ENCODE assay signal across 17 cellular contexts in genomic region chr19:4414800-4415251, GRCh38. TPM values are rescaled to one million over a fixed set of nuclear protein-coding genes. Genes with fewer than 3 reads are reported as not detected.
A peak's percentile ranks its signal among the peaks of the same experiment; 100 is the strongest.
DNase-seq lines count a peak whose midpoint lies in the region; ATAC-seq and TF ChIP-seq lines count a peak whose summit lies in the region.
"Had no signal": no experiment of that assay in that cellular context is flagged by ENCODE, and none has a peak within 500 bp of the region (broad histone marks: within the 10 kb centered on the region; RNA-seq: fewer than 3 reads in every experiment).

No MANE protein-coding gene starts in this region.

- peaks cover 41% of the 10 kb centered on the region for H3K4me1 ChIP-seq in GM23338 (ENCODE audit: insufficient read depth)
- peaks cover 23% of the 10 kb centered on the region; the same call in 1 of the 2 replicates for H3K4me1 ChIP-seq in iPS-20b (ENCODE audit: insufficient read depth, low read length)
- peaks cover 17% of the 10 kb centered on the region for H3K4me1 ChIP-seq in skeletal muscle satellite cell (ENCODE audit: control insufficient read depth, insufficient read depth, low read length)
- H3K4me1 ChIP-seq in tibial artery, result no peaks in the 10 kb centered on the region

- no peak for DNase-seq in GM23338 (ENCODE audit: low spot score)
- DNase-seq in astrocyte of the hippocampus (ENCODE audit: low read depth, low spot score), result peak; percentile 39
- DNase-seq in RKO (ENCODE audit: low spot score), result no peak
- DNase-seq in activated CD4-positive, alpha-beta T cell treated with anti-CD3 and anti-CD28 coated beads, Interleukin-2, amount 10 ng/mL, durations not matched to agents 24 days and 14 days, result no peak
- DNase-seq in tibial artery, result no peak
- DNase-seq: activated CD4-positive, alpha-beta memory T cell treated with anti-CD3 and anti-CD28 coated beads, Interleukin-2, amount 10 ng/mL, durations not matched to agents 7 days and 5 days; activated effector memory CD4-positive, alpha-beta T cell treated with anti-CD3 and anti-CD28 coated beads, Interleukin-2, amount 50 U/mL, for 16 hours; NCI-H2029; nucleus accumbens; stimulated activated CD4-positive, alpha-beta T cell treated with anti-CD3 and anti-CD28 coated beads, Interleukin-2, amount 100 ng/mL, for 24 hours; T-helper 2 cell had no signal

- peaks cover 44% of the 10 kb centered on the region for H3K4me1 Mint-ChIP-seq in GM23338
- peaks cover 3% of the 10 kb centered on the region for H3K4me1 Mint-ChIP-seq in activated CD4-positive, alpha-beta T cell treated with anti-CD3 and anti-CD28 coated beads, Interleukin-2, amount 10 ng/mL, durations not matched to agents 24 days and 14 days
- H3K4me1 Mint-ChIP-seq: activated CD4-positive, alpha-beta memory T cell treated with anti-CD3 and anti-CD28 coated beads, Interleukin-2, amount 10 ng/mL, durations not matched to agents 7 days and 5 days; stimulated activated effector memory CD8-positive, alpha-beta T cell treated with anti-CD3 and anti-CD28 coated beads, Interleukin-12 subunit alpha, Interleukin-12 subunit beta, amount 100 ng/mL, for 72 hours had no signal

- H3K36me3 ChIP-seq in GM23338 (ENCODE audit: insufficient read depth) (peaks cover 77% of the 10 kb centered on the region), iPS-20b (ENCODE audit: insufficient read depth, low read depth, low read length) (peaks cover 92% of the 10 kb centered on the region), skeletal muscle satellite cell (ENCODE audit: insufficient read depth, low read length) (peaks cover 15% of the 10 kb centered on the region), tibial artery (peaks cover 3 to 29% (median 4%) of the 10 kb centered on the region in 3 donors)

- ATAC-seq in GM23338, result peak; percentile 45
- no peak for ATAC-seq in HG03571 (IDR thresholded peaks at IDR 0.05; ENCODE audit: unreplicated experiment)
- ATAC-seq: PC-3; stimulated activated effector memory CD8-positive, alpha-beta T cell treated with anti-CD3 and anti-CD28 coated beads, Interleukin-12 subunit alpha, Interleukin-12 subunit beta, amount 100 ng/mL, for 72 hours had no signal

- H3K9me3 Mint-ChIP-seq in GM23338, result no peaks in the 10 kb centered on the region
- H3K9me3 Mint-ChIP-seq in activated CD4-positive, alpha-beta T cell treated with anti-CD3 and anti-CD28 coated beads, Interleukin-2, amount 10 ng/mL, durations not matched to agents 24 days and 14 days, result no peaks in the 10 kb centered on the region
- H3K9me3 Mint-ChIP-seq: activated CD4-positive, alpha-beta memory T cell treated with anti-CD3 and anti-CD28 coated beads, Interleukin-2, amount 10 ng/mL, durations not matched to agents 7 days and 5 days; CD14-positive monocyte; stimulated activated effector memory CD8-positive, alpha-beta T cell treated with anti-CD3 and anti-CD28 coated beads, Interleukin-12 subunit alpha, Interleukin-12 subunit beta, amount 100 ng/mL, for 72 hours had no signal

- peak overlapping the region; percentile 25 for H3K4me2 ChIP-seq in GM23338
- peak overlapping the region; percentile 46 for H3K4me2 ChIP-seq in skeletal muscle satellite cell (ENCODE audit: low read length)

- TF ChIP-seq CTCF in GM23338 (conservative IDR thresholded peaks at IDR 0.05; ENCODE audit: low read depth in 2 of 2) (no peak), tibial artery (IDR thresholded peaks at IDR 0.05) (no peak)

- peaks cover 5% of the 10 kb centered on the region for H3K27me3 Mint-ChIP-seq in GM23338 (ENCODE audit: insufficient read depth, low read depth, poor library complexity)
- H3K27me3 Mint-ChIP-seq in activated CD4-positive, alpha-beta T cell treated with anti-CD3 and anti-CD28 coated beads, Interleukin-2, amount 10 ng/mL, durations not matched to agents 24 days and 14 days, result no peaks in the 10 kb centered on the region
- H3K27me3 Mint-ChIP-seq: activated CD4-positive, alpha-beta memory T cell treated with anti-CD3 and anti-CD28 coated beads, Interleukin-2, amount 10 ng/mL, durations not matched to agents 7 days and 5 days had no signal

- H3K9ac ChIP-seq in iPS-20b (ENCODE audit: low read depth, low read length) (peak overlapping the region; percentile 57), skeletal muscle satellite cell (ENCODE audit: low read depth, low read length) (no peak overlapping the region)

- H3K4me3 ChIP-seq in GM23338 (peak overlapping the region; percentile 19; the same call in 1 of the 2 replicates), iPS-20b (ENCODE audit: low read length) (peak overlapping the region; percentile 36; the same call in 1 of the 2 replicates), skeletal muscle satellite cell (ENCODE audit: low read length) (no peak overlapping the region), tibial artery (no peak overlapping the region)

- H3K27me3 ChIP-seq in GM23338 (ENCODE audit: insufficient read depth), result no peaks in the 10 kb centered on the region
- H3K27me3 ChIP-seq in iPS-20b (ENCODE audit: insufficient read depth, low read length), result no peaks in the 10 kb centered on the region
- H3K27me3 ChIP-seq in skeletal muscle satellite cell (ENCODE audit: control insufficient read depth, insufficient read depth, low read length), result no peaks in the 10 kb centered on the region
- H3K27me3 ChIP-seq in tibial artery, result no peaks in the 10 kb centered on the region

- H3K9me2 ChIP-seq in GM23338 (ENCODE audit: insufficient read depth), result no peaks in the 10 kb centered on the region

- peaks cover 47% of the 10 kb centered on the region for H4K20me1 ChIP-seq in GM23338 (replicated peaks; ENCODE audit: insufficient read depth)

- peaks cover 14% of the 10 kb centered on the region; the same call in 1 of the 2 replicates for H3F3A ChIP-seq in GM23338 (replicated peaks; ENCODE audit: low read depth)

- no peak overlapping the region for H2AFZ ChIP-seq in GM23338

- H3K4me3 Mint-ChIP-seq in GM23338, result peak overlapping the region; percentile 55
- H3K4me3 Mint-ChIP-seq in activated CD4-positive, alpha-beta T cell treated with anti-CD3 and anti-CD28 coated beads, Interleukin-2, amount 10 ng/mL, durations not matched to agents 24 days and 14 days, result no peak overlapping the region
- H3K4me3 Mint-ChIP-seq: activated CD4-positive, alpha-beta memory T cell treated with anti-CD3 and anti-CD28 coated beads, Interleukin-2, amount 10 ng/mL, durations not matched to agents 7 days and 5 days; CD14-positive monocyte; stimulated activated effector memory CD8-positive, alpha-beta T cell treated with anti-CD3 and anti-CD28 coated beads, Interleukin-12 subunit alpha, Interleukin-12 subunit beta, amount 100 ng/mL, for 72 hours had no signal

- peaks cover 100% of the 10 kb centered on the region for H3K79me2 ChIP-seq in GM23338 (replicated peaks; ENCODE audit: insufficient read depth)

- peak overlapping the region; percentile 85 for H3K27ac ChIP-seq in GM23338 (ENCODE audit: low read depth)
- H3K27ac ChIP-seq in iPS-20b (ENCODE audit: low read length), result no peak overlapping the region
- no peak overlapping the region for H3K27ac ChIP-seq in tibial artery

- peaks cover 97% of the 10 kb centered on the region for H3K36me3 Mint-ChIP-seq in GM23338 (ENCODE audit: low read depth)
- H3K36me3 Mint-ChIP-seq in activated CD4-positive, alpha-beta T cell treated with anti-CD3 and anti-CD28 coated beads, Interleukin-2, amount 10 ng/mL, durations not matched to agents 24 days and 14 days (ENCODE audit: low read depth), result peaks cover 34% of the 10 kb centered on the region

- no peaks in the 10 kb centered on the region for H3K9me3 ChIP-seq in iPS-20b (ENCODE audit: insufficient read depth, low read depth, low read length)
- H3K9me3 ChIP-seq in skeletal muscle satellite cell (replicated peaks; ENCODE audit: low read length), result no peaks in the 10 kb centered on the region
- H3K9me3 ChIP-seq in tibial artery, result no peaks in the 10 kb centered on the region

- peak overlapping the region; percentile 91 for H3K27ac Mint-ChIP-seq in GM23338
- H3K27ac Mint-ChIP-seq in activated CD4-positive, alpha-beta T cell treated with anti-CD3 and anti-CD28 coated beads, Interleukin-2, amount 10 ng/mL, durations not matched to agents 24 days and 14 days, result no peak overlapping the region
- H3K27ac Mint-ChIP-seq: activated CD4-positive, alpha-beta memory T cell treated with anti-CD3 and anti-CD28 coated beads, Interleukin-2, amount 10 ng/mL, durations not matched to agents 7 days and 5 days; stimulated activated effector memory CD8-positive, alpha-beta T cell treated with anti-CD3 and anti-CD28 coated beads, Interleukin-12 subunit alpha, Interleukin-12 subunit beta, amount 100 ng/mL, for 72 hours had no signal

- intact Hi-C loops in activated CD4-positive, alpha-beta T cell treated with anti-CD3 and anti-CD28 coated beads, Interleukin-2, amount 10 ng/mL, durations not matched to agents 24 days and 14 days (cut with micrococcal nuclease), result no loop called here
- intact Hi-C loops in tibial artery (cut with DNase I; ENCODE audit: low total_unique reads), result no loop called here

RNA-seq across cellular contexts. Expression of gene CHAF1A, which starts 12.4 kb away (rescaled TPM):
- total RNA-seq in GM23338 (2014; rRNA removed; shearing (Covaris generic)), result 84.1 and 113 TPM in 2 replicates
- 109 and 125 TPM in 2 replicates for polyA plus RNA-seq in GM23338 (2016; fragmentation: Nextera tagmentation; extraction: Ambion mirVana)
- 9.8 and 17.2 TPM in 2 replicates for total RNA-seq in skeletal muscle satellite cell (2012; rRNA removed)
- 99.4 and 103 TPM in 2 replicates for total RNA-seq in activated CD4-positive, alpha-beta T cell treated with anti-CD3 and anti-CD28 coated beads, Interleukin-2, amount 10 ng/mL, durations not matched to agents 24 days and 14 days

RNA-seq across cellular contexts. Expression of gene SH3GL1, which starts 14.5 kb away (rescaled TPM):
- 85.8 and 89.5 TPM in 2 replicates for total RNA-seq in GM23338 (2014; rRNA removed; shearing (Covaris generic))
- polyA plus RNA-seq in GM23338 (2016; fragmentation: Nextera tagmentation; extraction: Ambion mirVana), result 73.1 and 75.6 TPM in 2 replicates
- total RNA-seq in skeletal muscle satellite cell (2012; rRNA removed), result 91.8 and 122 TPM in 2 replicates
- 53.8 and 56.8 TPM in 2 replicates for total RNA-seq in activated CD4-positive, alpha-beta T cell treated with anti-CD3 and anti-CD28 coated beads, Interleukin-2, amount 10 ng/mL, durations not matched to agents 24 days and 14 days

RNA-seq across cellular contexts. Expression of gene UBXN6, which starts 42.8 kb away (rescaled TPM):
- 21.6 TPM in 2 replicates for total RNA-seq in GM23338 (2014; rRNA removed; shearing (Covaris generic))
- polyA plus RNA-seq in GM23338 (2016; fragmentation: Nextera tagmentation; extraction: Ambion mirVana), result 19.1 and 20.4 TPM in 2 replicates
- total RNA-seq in skeletal muscle satellite cell (2012; rRNA removed), result 103 and 109 TPM in 2 replicates
- 41.2 and 47.2 TPM in 2 replicates for total RNA-seq in activated CD4-positive, alpha-beta T cell treated with anti-CD3 and anti-CD28 coated beads, Interleukin-2, amount 10 ng/mL, durations not matched to agents 24 days and 14 days

RNA-seq across cellular contexts. Expression of gene HDGFL2, which starts 57.3 kb away (rescaled TPM):
- 94.6 and 113 TPM in 2 replicates for total RNA-seq in GM23338 (2014; rRNA removed; shearing (Covaris generic))
- polyA plus RNA-seq in GM23338 (2016; fragmentation: Nextera tagmentation; extraction: Ambion mirVana), result 64.8 and 72.4 TPM in 2 replicates
- total RNA-seq in skeletal muscle satellite cell (2012; rRNA removed), result 42.4 and 55.8 TPM in 2 replicates
- 66.0 and 72.7 TPM in 2 replicates for total RNA-seq in activated CD4-positive, alpha-beta T cell treated with anti-CD3 and anti-CD28 coated beads, Interleukin-2, amount 10 ng/mL, durations not matched to agents 24 days and 14 days

Comparison
In these comparisons a context has a peak if more than half of its experiments do, and no peak if none do; other contexts are left out.
1. H3K4me3 ChIP-seq: peak in GM23338 (single experiment) and iPS-20b (single experiment); none in skeletal muscle satellite cell (single experiment) and tibial artery (0 of 2).